Comparison of ENCODE assay signal across 8 cellular contexts in the genomic region with DNA sequence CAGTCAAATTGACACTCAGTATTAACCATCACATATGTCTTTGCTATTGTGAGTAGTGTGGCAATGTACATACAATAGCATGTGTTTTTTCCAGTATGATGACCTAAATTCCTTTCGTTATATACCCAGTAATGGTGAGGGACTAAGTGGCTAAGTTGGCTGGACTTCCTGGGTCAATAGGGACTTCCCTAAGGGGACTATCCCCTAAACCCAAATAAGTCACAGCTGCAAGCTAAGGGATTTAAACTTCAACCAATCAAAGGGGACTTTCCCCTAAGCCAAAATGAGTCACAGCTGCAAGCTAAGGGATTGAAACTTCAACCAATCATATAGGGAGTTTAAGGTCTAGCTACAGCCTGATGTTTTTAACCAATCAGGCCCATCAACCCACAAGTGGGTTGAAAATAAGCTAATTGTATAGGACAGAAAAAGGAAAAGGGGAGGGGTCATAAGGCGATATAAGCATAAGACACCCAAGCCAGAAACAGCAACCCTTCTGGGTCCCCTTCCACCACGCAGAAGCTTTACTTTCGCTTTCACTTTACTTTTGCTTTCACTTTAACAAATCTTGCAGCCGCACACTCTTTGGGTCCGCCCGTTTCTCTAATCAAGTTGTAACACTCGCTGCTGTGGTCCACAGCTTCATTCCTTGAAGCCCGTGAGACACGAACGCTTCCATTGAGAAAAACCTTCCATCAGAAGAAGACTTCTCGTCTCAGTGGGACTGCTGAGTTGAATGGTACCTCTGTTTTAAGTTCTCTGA.
DNase-seq lines count a peak whose midpoint lies in the region; ATAC-seq and TF ChIP-seq lines count a peak whose summit lies in the region.

No MANE protein-coding gene starts in this region.

- peak overlapping the region; percentile 82 to 98 (median 97) for H3K27ac Mint-ChIP-seq in IgD-negative memory B cell

- H3K9me3 ChIP-seq in adrenal gland (replicated peaks in 1 of 3) (peaks cover 0 to 5% (median 0%) of the 10 kb centered on the region in 3 donors), lower lobe of right lung (no peaks in the 10 kb centered on the region)

- peaks cover 10 to 26% (median 16%) of the 10 kb centered on the region in 3 donors for H3K4me1 Mint-ChIP-seq in IgD-negative memory B cell

- no peak for TF ChIP-seq POLR2A in adrenal gland (IDR thresholded peaks at IDR 0.05)

- peaks cover 1% of the 10 kb centered on the region for H3K36me3 Mint-ChIP-seq in IgD-negative memory B cell

- DNase-seq in EL, result peak; percentile 15
- DNase-seq in T-helper 1 cell, result peak; percentile 19 to 91 (median 45)
- peak in 4 of 7 donors; percentile 19 to 60 (median 20) for DNase-seq in adrenal gland
- peak; percentile 47 for DNase-seq in lower lobe of right lung
- peak; percentile 39 to 40 for DNase-seq in stimulated activated CD8-positive, alpha-beta memory T cell treated with anti-CD3 and anti-CD28 coated beads, Interleukin-7, amount 100 ng/mL, for 4 hours (ENCODE audit: low read depth in 2 of 2)
- no peak for DNase-seq in NCI-H2029 treated with DMSO at 0.1 percent for 48 hours (lab: John Stamatoyannopoulos, UW)

- H3K4me1 ChIP-seq in adrenal gland (replicated peaks in 1 of 2) (no peaks in the 10 kb centered on the region), lower lobe of right lung (no peaks in the 10 kb centered on the region)

- ATAC-seq in GM21526 (IDR thresholded peaks at IDR 0.05; ENCODE audit: low FRiP score, unreplicated experiment), result peak; percentile 94
- ATAC-seq in lower lobe of right lung, result peak; percentile 70 to 78

- H3K4me3 Mint-ChIP-seq in IgD-negative memory B cell, result peak overlapping the region; percentile 88 to 98 (median 94)

- H3K4me3 ChIP-seq in adrenal gland (peak overlapping the region in 2 of 4 donors; percentile 16 to 56), lower lobe of right lung (peak overlapping the region; percentile 53)

- peaks cover 5 to 14% (median 10%) of the 10 kb centered on the region in 3 donors for H3K9me3 Mint-ChIP-seq in IgD-negative memory B cell

- 65 to 73% (median 70%) methylated on average over 12 of the region's 12 CpGs for whole genome bisulfite sequencing in adrenal gland, 4 donors

- TF ChIP-seq CTCF in adrenal gland (IDR thresholded peaks at IDR 0.05), result no peak
- TF ChIP-seq CTCF in lower lobe of right lung (IDR thresholded peaks at IDR 0.05), result no peak

- H3K36me3 ChIP-seq in adrenal gland (replicated peaks in 1 of 2), result no peaks in the 10 kb centered on the region
- H3K36me3 ChIP-seq in lower lobe of right lung, result no peaks in the 10 kb centered on the region

- intact Hi-C loops in adrenal gland (cut with DNase I) (no loop called here), lower lobe of right lung (cut with DNase I) (no loop called here)

- H3K27me3 ChIP-seq in adrenal gland (no peaks in the 10 kb centered on the region), lower lobe of right lung (ENCODE audit: low read depth) (no peaks in the 10 kb centered on the region)

- H3K27me3 Mint-ChIP-seq in IgD-negative memory B cell, result no peaks in the 10 kb centered on the region

- H3K27ac ChIP-seq in adrenal gland, result peak overlapping the region in 3 of 5 donors; percentile 21 to 47 (median 23)
- peak overlapping the region; percentile 66 for H3K27ac ChIP-seq in lower lobe of right lung
